ENCODE assay signal across 8 cellular contexts in the genomic region with DNA sequence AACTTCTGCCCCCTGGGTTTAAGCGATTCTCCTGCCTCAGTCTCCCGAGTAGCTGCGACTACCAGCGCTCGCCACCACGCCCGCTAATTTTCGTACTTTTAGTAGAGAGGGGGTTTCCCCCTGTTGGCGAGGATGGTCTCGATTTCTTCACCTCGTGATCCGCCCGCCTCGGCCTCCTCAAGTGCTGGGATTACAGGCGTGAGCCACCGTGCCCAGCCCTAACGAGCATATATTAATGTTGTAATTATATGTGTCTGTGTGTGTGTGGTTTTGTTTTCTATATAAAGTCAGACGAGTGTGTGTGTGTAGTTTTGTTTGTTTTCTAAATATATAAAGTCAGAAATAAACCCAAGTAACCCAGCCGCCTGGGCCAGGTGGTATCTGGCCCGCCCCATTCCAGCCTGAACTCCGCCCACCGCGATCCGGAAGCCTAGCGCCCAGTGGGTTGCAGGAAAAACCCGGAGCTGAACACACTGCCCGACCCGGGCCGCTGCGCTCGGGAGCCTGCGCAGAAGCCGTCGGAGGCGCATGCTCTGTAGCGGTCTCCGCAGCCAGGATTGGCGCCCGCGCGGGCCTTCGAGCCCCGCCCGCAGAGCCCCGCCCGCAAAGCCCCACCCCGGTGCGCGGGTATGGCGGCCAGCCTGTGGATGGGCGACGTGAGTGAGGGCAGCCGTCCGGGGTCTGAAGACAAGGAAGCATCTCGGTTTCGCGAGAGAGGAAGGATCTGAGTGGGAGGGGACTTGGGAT. TPM values are rescaled to one million over a fixed set of nuclear protein-coding genes. Genes with fewer than 3 reads are reported as not detected.
DNase-seq lines count a peak whose midpoint lies in the region; ATAC-seq and TF ChIP-seq lines count a peak whose summit lies in the region.

A gene (plus strand): TSS at position 604 of the 747 bp plus-strand sequence. CDS start 26 bp downstream, at position 630.

- no peaks in the 10 kb centered on the region for H3K27me3 ChIP-seq in SU-DHL-6 (ENCODE audit: low read length)
- H3K27me3 ChIP-seq in thoracic aorta (replicated peaks; ENCODE audit: insufficient read depth) = no peaks in the 10 kb centered on the region

- peak; percentile 94 for ATAC-seq in HG02759 (IDR thresholded peaks at IDR 0.05; ENCODE audit: unreplicated experiment)
- peak; percentile 95 for ATAC-seq in activated naive CD8-positive, alpha-beta T cell treated with anti-CD3 and anti-CD28 coated beads, Interleukin-2, amount 10 ng/mL, durations not matched to agents 7 days and 5 days (ENCODE audit: low read depth)
- peak; percentile 88 for ATAC-seq in thoracic aorta (ENCODE audit: insufficient number of reproducible peaks, low FRiP score, low read depth)

- no peaks in the 10 kb centered on the region for H3K9me3 ChIP-seq in SU-DHL-6 (ENCODE audit: insufficient read depth, low read length)
- no peaks in the 10 kb centered on the region for H3K9me3 ChIP-seq in thoracic aorta

- H3K9me2 ChIP-seq in SU-DHL-6 (replicated peaks; ENCODE audit: insufficient read depth, low read length) = no peaks in the 10 kb centered on the region

- intact Hi-C loops in head of caudate nucleus (cut with DNase I) = loop anchor here (5.0 kb wide), 1 partner anchor 35 kb away; no protein-coding TSS in a partner anchor

- peak within 1 kb of the TSS; percentile 96 for H3K27ac Mint-ChIP-seq in activated naive CD8-positive, alpha-beta T cell treated with anti-CD3 and anti-CD28 coated beads, Interleukin-2, amount 10 ng/mL, durations not matched to agents 7 days and 5 days
- H3K27ac Mint-ChIP-seq in osteocyte (ENCODE audit: unreplicated experiment) = peak within 1 kb of the TSS; percentile 99

- peaks cover 4 to 18% of the 10 kb centered on the region in 2 donors for H3K4me1 ChIP-seq in thoracic aorta (ENCODE audit: control insufficient read depth in 1 of 2, low read depth in 2 of 2)

- no peaks in the 10 kb centered on the region for H3K9me3 Mint-ChIP-seq in activated naive CD8-positive, alpha-beta T cell treated with anti-CD3 and anti-CD28 coated beads, Interleukin-2, amount 10 ng/mL, durations not matched to agents 7 days and 5 days
- no peaks in the 10 kb centered on the region for H3K9me3 Mint-ChIP-seq in osteocyte (ENCODE audit: unreplicated experiment)

- peaks cover 20% of the 10 kb centered on the region for H3K4me1 Mint-ChIP-seq in activated naive CD8-positive, alpha-beta T cell treated with anti-CD3 and anti-CD28 coated beads, Interleukin-2, amount 10 ng/mL, durations not matched to agents 7 days and 5 days
- peaks cover 14% of the 10 kb centered on the region for H3K4me1 Mint-ChIP-seq in osteocyte (ENCODE audit: unreplicated experiment)

- peak within 1 kb of the TSS; percentile 88 for H2AFZ ChIP-seq in SU-DHL-6 (ENCODE audit: low read depth, low read length, severe bottlenecking)

- H3F3A ChIP-seq in SU-DHL-6 (ENCODE audit: insufficient read depth) = peaks cover 23% of the 10 kb centered on the region

- peak; percentile 99 for DNase-seq in GM12865 (ENCODE audit: low read depth)
- peak; percentile 95 to 97 (median 97) for DNase-seq in NCI-H1417 (lab: John Stamatoyannopoulos, UW)
- peak; percentile 98 for DNase-seq in activated naive CD8-positive, alpha-beta T cell treated with anti-CD3 and anti-CD28 coated beads, Interleukin-2, amount 10 ng/mL, durations not matched to agents 7 days and 5 days
- peak; percentile 87 to 98 (median 94) for DNase-seq in head of caudate nucleus
- peak; percentile 99 for DNase-seq in osteocyte (ENCODE audit: extremely low spot score, unreplicated experiment)
- peak; percentile 81 for DNase-seq in thoracic aorta (ENCODE audit: low spot score)

- no peaks in the 10 kb centered on the region for H3K36me3 ChIP-seq in SU-DHL-6 (ENCODE audit: low read length)
- H3K36me3 ChIP-seq in thoracic aorta = peaks cover 13% of the 10 kb centered on the region

- H3K9ac ChIP-seq in SU-DHL-6 (ENCODE audit: low read length) = peak within 1 kb of the TSS; percentile 83

- H3K4me3 Mint-ChIP-seq in activated naive CD8-positive, alpha-beta T cell treated with anti-CD3 and anti-CD28 coated beads, Interleukin-2, amount 10 ng/mL, durations not matched to agents 7 days and 5 days = peak within 1 kb of the TSS; percentile 93
- peak within 1 kb of the TSS; percentile 100 for H3K4me3 Mint-ChIP-seq in osteocyte (ENCODE audit: unreplicated experiment)

- TF ChIP-seq CTCF in GM12865 (IDR thresholded peaks at IDR 0.05; ENCODE audit: insufficient read depth, low read depth, low read length, missing control alignments) (no peak), SU-DHL-6 (IDR thresholded peaks at IDR 0.05; ENCODE audit: insufficient read depth, low read length, poor library complexity, severe bottlenecking) (no peak), osteocyte (IDR thresholded peaks at IDR 0.05) (no peak), thoracic aorta (IDR thresholded peaks at IDR 0.05) (no peak)

- H3K36me3 Mint-ChIP-seq in activated naive CD8-positive, alpha-beta T cell treated with anti-CD3 and anti-CD28 coated beads, Interleukin-2, amount 10 ng/mL, durations not matched to agents 7 days and 5 days = peaks cover 17% of the 10 kb centered on the region
- H3K36me3 Mint-ChIP-seq in osteocyte (ENCODE audit: unreplicated experiment) = peaks cover 12% of the 10 kb centered on the region

- H3K4me3 ChIP-seq in GM12865 (ENCODE audit: low read depth, low read length) (peak within 1 kb of the TSS; percentile 89), SU-DHL-6 (ENCODE audit: insufficient read depth, low read length, poor library complexity, severe bottlenecking) (peak within 1 kb of the TSS; percentile 75), thoracic aorta (peak within 1 kb of the TSS; percentile 85)

- H3K79me2 ChIP-seq in SU-DHL-6 (ENCODE audit: insufficient read depth, low read length) = peaks cover 15% of the 10 kb centered on the region; the same call in 1 of the 2 replicates

- H3K4me2 ChIP-seq in SU-DHL-6 (ENCODE audit: low read depth, low read length, poor library complexity, severe bottlenecking) = peak within 1 kb of the TSS; percentile 76

- H4K20me1 ChIP-seq in SU-DHL-6 (ENCODE audit: low read depth, low read length) = no peaks in the 10 kb centered on the region

- H3K27me3 Mint-ChIP-seq in activated naive CD8-positive, alpha-beta T cell treated with anti-CD3 and anti-CD28 coated beads, Interleukin-2, amount 10 ng/mL, durations not matched to agents 7 days and 5 days = no peaks in the 10 kb centered on the region
- H3K27me3 Mint-ChIP-seq in osteocyte (ENCODE audit: unreplicated experiment) = no peaks in the 10 kb centered on the region

- peak within 1 kb of the TSS; percentile 89 for H3K27ac ChIP-seq in SU-DHL-6 (ENCODE audit: low read depth, low read length)
- peak within 1 kb of the TSS; percentile 84 to 89 for H3K27ac ChIP-seq in thoracic aorta

- POLR2A ChIA-PET in activated naive CD8-positive, alpha-beta T cell treated with anti-CD3 and anti-CD28 coated beads, Interleukin-2, amount 10 ng/mL, durations not matched to agents 7 days and 5 days (lab: Charles Lee) = interaction anchor here (1.0 to 2.5 kb wide), 13 partner anchors 26 to 317 kb away, joined by 3 to 59 read pairs (median 5); a partner anchor contains a TSS

RNA-seq across cellular contexts. Expression of the gene that starts here (rescaled TPM):
- 10 to 100 TPM; 54.2 to 58.9 TPM for total RNA-seq in activated naive CD8-positive, alpha-beta T cell treated with anti-CD3 and anti-CD28 coated beads, Interleukin-2, amount 10 ng/mL, durations not matched to agents 7 days and 5 days
- 21.2 and 23.3 TPM in 2 replicates for total RNA-seq in osteocyte
- total RNA-seq in thoracic aorta = 10 to 100 TPM; 25.3 to 28.4 TPM

Comparison
In these comparisons a context has a peak if more than half of its experiments do, and no peak if none do; other contexts are left out.
1. Peak in every context shown above with its lines: DNase-seq, ATAC-seq, H3K4me3 ChIP-seq and H3K27ac ChIP-seq.